Comparison of ENCODE assay signal across 20 cellular contexts in the genomic region with DNA sequence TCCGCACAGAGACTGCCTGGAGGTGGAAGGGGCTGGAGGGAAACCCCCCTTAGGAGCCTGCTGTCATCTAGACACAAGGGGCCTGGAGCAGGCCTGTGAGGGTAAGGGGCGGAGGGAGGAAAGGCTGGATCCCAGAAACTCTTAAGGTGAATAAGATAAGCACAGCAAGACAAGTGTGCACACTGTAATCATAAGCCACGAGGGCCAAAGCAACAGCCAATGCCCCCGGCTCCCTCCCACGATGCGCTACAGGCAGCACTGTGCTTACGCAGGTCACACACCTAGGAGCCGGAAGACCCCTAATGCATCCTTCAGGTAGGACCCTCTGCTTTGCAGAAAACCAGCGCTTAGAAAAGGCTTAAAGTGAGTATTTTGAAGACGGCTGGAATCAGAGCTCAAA. TPM values are rescaled to one million over a fixed set of nuclear protein-coding genes. Genes with fewer than 3 reads are reported as not detected.
A peak's percentile ranks its signal among the peaks of the same experiment; 100 is the strongest.
DNase-seq lines count a peak whose midpoint lies in the region; ATAC-seq and TF ChIP-seq lines count a peak whose summit lies in the region.
"Had no signal": no experiment of that assay in that cellular context is flagged by ENCODE, and none has a peak within 500 bp of the region (broad histone marks: within the 10 kb centered on the region; RNA-seq: fewer than 3 reads in every experiment).

No MANE protein-coding gene starts in this region.

- TF ChIP-seq CTCF in coronary artery (IDR thresholded peaks at IDR 0.05) (no peak), psoas muscle (IDR thresholded peaks at IDR 0.05) (no peak), tibial artery (IDR thresholded peaks at IDR 0.05) (no peak)

- H3K4me3 ChIP-seq in coronary artery (no peak overlapping the region), psoas muscle (no peak overlapping the region), tibial artery (no peak overlapping the region)
- H3K4me3 ChIP-seq: GM12878, GM23248 had no signal

- no peak for ATAC-seq in psoas muscle
- ATAC-seq in HG02678 (IDR thresholded peaks at IDR 0.05; ENCODE audit: unreplicated experiment): no peak

- peaks cover 92% of the 10 kb centered on the region for H3K4me1 ChIP-seq in psoas muscle
- H3K4me1 ChIP-seq in tibial artery: peaks cover 10 to 100% (median 83%) of the 10 kb centered on the region in 4 donors

- intact Hi-C loops in psoas muscle (cut with DNase I): no loop called here
- intact Hi-C loops in tibial artery (cut with DNase I; ENCODE audit: low total_unique reads): no loop called here

- H3K36me3 ChIP-seq in psoas muscle (ENCODE audit: insufficient read depth in 1 of 2, low read depth in 1 of 2) (no peaks in the 10 kb centered on the region), tibial artery (no peaks in the 10 kb centered on the region)
- H3K36me3 ChIP-seq: BE2C had no signal

- peak overlapping the region; percentile 74 to 77 for H3K27ac ChIP-seq in coronary artery
- peak overlapping the region; percentile 78 for H3K27ac ChIP-seq in psoas muscle
- H3K27ac ChIP-seq in tibial artery: peak overlapping the region; percentile 79 to 99
- H3K27ac ChIP-seq: GM23248 had no signal

- WGBS in psoas muscle, 3 donors: 91 to 97% (median 96%) methylated on average over 10 of the region's 10 CpGs

- H3K27me3 ChIP-seq in psoas muscle (ENCODE audit: insufficient read depth in 3 of 3, low read length in 2 of 3) (no peaks in the 10 kb centered on the region), tibial artery (no peaks in the 10 kb centered on the region)
- H3K27me3 ChIP-seq: BE2C had no signal

- peak; percentile 66 for DNase-seq in coronary artery (ENCODE audit: low spot score)
- DNase-seq in mesenteric fat pad (ENCODE audit: low spot score): peak; percentile 39
- DNase-seq in psoas muscle: no peak
- no peak for DNase-seq in tibial artery
- no peak for DNase-seq in GOT3 (lab: John Stamatoyannopoulos, UW)
- DNase-seq in stimulated activated naive CD4-positive, alpha-beta T cell treated with Interleukin-2 at 50 U/mL for 16 hours (lab: John Stamatoyannopoulos, UW): no peak
- DNase-seq: ACHN; BE2C; C1 segment of cervical spinal cord; CD4-positive, CD25-positive, alpha-beta regulatory T cell; CD8-positive, alpha-beta memory T cell; COR-L47; DMS 273 treated with DMSO at 0.1 percent for 48 hours; DMS53; DND-41; EL; GM23248; HCEC 1CT had no signal

- H3K9me3 ChIP-seq in psoas muscle (no peaks in the 10 kb centered on the region), tibial artery (no peaks in the 10 kb centered on the region)
- H3K9me3 ChIP-seq: BE2C had no signal

RNA-seq across cellular contexts. Expression of a gene that starts 24.6 kb away (rescaled TPM):
- 28.8 TPM for total RNA-seq in mesenteric fat pad
- total RNA-seq in psoas muscle: 10 to 100 TPM; 10.6 to 36.9 (median 26.2) TPM
- 10 to 100 TPM in 1 of 3 donors, 1 to 10 TPM in 2; 3.3 to 11.5 (median 5.2) TPM for polyA plus RNA-seq in psoas muscle

Comparison
In these comparisons a context has a peak if more than half of its experiments do, and no peak if none do; other contexts are left out.
1. DNase-seq: peak in coronary artery (single experiment) and mesenteric fat pad (single experiment); none in psoas muscle (0 of 2), tibial artery (0 of 2), GOT3 (single experiment) and stimulated activated naive CD4-positive, alpha-beta T cell treated with Interleukin-2 at 50 U/mL for 16 hours (single experiment).
2. Peak in every context shown above with its lines, with median percentiles within 50 percentile points of each other: H3K27ac ChIP-seq.